ENCODE assay signal across 26 cellular contexts in the genomic region with DNA sequence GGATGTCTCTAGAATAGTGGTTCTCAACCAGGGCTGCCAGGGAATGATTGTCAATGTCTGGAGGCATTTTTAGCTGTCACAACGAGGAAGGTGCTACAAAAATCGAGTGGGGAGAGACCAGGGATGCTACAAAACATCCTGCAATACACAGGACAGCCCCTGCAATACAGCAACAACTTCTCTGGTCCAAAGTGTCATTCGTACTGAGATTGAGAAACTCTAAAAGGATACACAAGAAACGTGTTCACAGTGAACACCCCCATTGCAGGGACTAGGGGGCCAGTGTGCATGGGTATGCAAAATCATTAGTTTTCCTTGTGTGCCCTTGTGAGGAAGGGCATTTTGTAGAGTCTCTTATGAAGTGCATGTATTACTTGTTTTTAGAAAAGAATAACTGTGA.
DNase-seq lines count a peak whose midpoint lies in the region; ATAC-seq, FAIRE-seq and TF ChIP-seq lines count a peak whose summit lies in the region.
"Had no signal": no experiment of that assay in that cellular context is flagged by ENCODE, and none has a peak within 500 bp of the region (broad histone marks: within the 10 kb centered on the region; RNA-seq: fewer than 3 reads in every experiment).

No MANE protein-coding gene starts in this region.

- H3K79me1 ChIP-seq in H1 (ENCODE audit: low read depth, low read length), result no peaks in the 10 kb centered on the region

- H3K27me3 Mint-ChIP-seq in CD14-positive monocyte (ENCODE audit: low read depth in 3 of 3), result peaks cover 0 to 10% (median 6%) of the 10 kb centered on the region in 3 donors

- H3K36me3 Mint-ChIP-seq in CD14-positive monocyte, result no peaks in the 10 kb centered on the region
- H3K36me3 Mint-ChIP-seq: CD4-positive, alpha-beta memory T cell; CD4-positive, CD25-positive, alpha-beta regulatory T cell; CD8-positive, alpha-beta memory T cell had no signal

- no peak overlapping the region for H2BK120ac ChIP-seq in H1 (replicated peaks; ENCODE audit: low read depth, low read length)

- FAIRE-seq in H1 (lab: Jason Lieb, UNC), result no peak
- FAIRE-seq: A549, GM12878, GM12892, GM18507 had no signal

- no peak for TF ChIP-seq POLR2A in H1 (IDR thresholded peaks at IDR 0.05; ENCODE audit: control extremely low read depth in 1 of 2, low read depth in 2 of 2, low read length in 2 of 2)

- H4K20me1 ChIP-seq in H1 (replicated peaks in 1 of 2; ENCODE audit: control insufficient read depth in 1 of 2, insufficient read depth in 2 of 2, low read length in 2 of 2), result no peaks in the 10 kb centered on the region

- H4K8ac ChIP-seq in H1 (ENCODE audit: extremely low read depth, insufficient read depth, low read length), result no peak overlapping the region

- TF ChIP-seq EP300 in H1 (IDR thresholded peaks at IDR 0.05; ENCODE audit: borderline replicate concordance in 1 of 2, low read depth in 2 of 2, low read length in 2 of 2), result no peak

- H2BK20ac ChIP-seq in H1 (ENCODE audit: low read length), result no peak overlapping the region

- no peak overlapping the region for H3K9ac ChIP-seq in H1 (replicated peaks in 1 of 4; ENCODE audit: extremely low read depth in 1 of 4, low read depth in 3 of 4, low read length in 3 of 4)
- H3K9ac ChIP-seq: BLaER1 treated with 17β-estradiol and CSF1 and Interleukin-3, amounts not matched to agents 10 nM and 100 nM had no signal

- H3K56ac ChIP-seq in H1 (replicated peaks; ENCODE audit: insufficient read length, low read depth, low read length), result no peak overlapping the region

- no peaks in the 10 kb centered on the region for H3K79me2 ChIP-seq in H1 (ENCODE audit: control insufficient read depth in 1 of 2, insufficient read depth in 2 of 2, low read length in 2 of 2)

- H3K4me1 ChIP-seq in H1 (replicated peaks in 1 of 4; ENCODE audit: control insufficient read depth in 3 of 4, insufficient read depth in 4 of 4, low read length in 3 of 4), result peaks cover 4 to 19% (median 13%) of the 10 kb centered on the region in 4 experiments; a peak in 5 of 7 replicates

- H3K4me1 Mint-ChIP-seq in CD14-positive monocyte, result peaks cover 4% of the 10 kb centered on the region

- H3K23ac ChIP-seq in H1 (ENCODE audit: insufficient read length), result no peak overlapping the region

- no peak overlapping the region for H3K14ac ChIP-seq in H1 (ENCODE audit: insufficient read length)

- no peak overlapping the region for H2BK12ac ChIP-seq in H1 (ENCODE audit: low read depth, low read length)

- no peak overlapping the region for H3K18ac ChIP-seq in H1 (ENCODE audit: extremely low read depth, low read length)

- H2AFZ ChIP-seq in H1 (ENCODE audit: low read length), result no peak overlapping the region

- CTCF ChIA-PET in H1 (lab: Charles Lee; ENCODE audit: partially characterized antibody), result no interaction called here

- H2BK15ac ChIP-seq in H1 (ENCODE audit: low read length), result peak overlapping the region; percentile 63; the same call in 1 of the 2 replicates

- no peak overlapping the region for H3K4ac ChIP-seq in H1 (replicated peaks; ENCODE audit: insufficient read length, low read depth, low read length)

- H3K9me3 ChIP-seq in H1 (ENCODE audit: insufficient read depth in 2 of 2, low read depth in 1 of 2, low read length in 1 of 2), result no peaks in the 10 kb centered on the region
- H3K9me3 ChIP-seq: A549; BLaER1 treated with 17β-estradiol and CSF1 and Interleukin-3, amounts not matched to agents 10 nM and 100 nM had no signal

- H3K4me2 ChIP-seq in H1 (ENCODE audit: insufficient read depth in 1 of 2, low read depth in 2 of 2, low read length in 2 of 2), result no peak overlapping the region

- H3K27me3 ChIP-seq in H1 (replicated peaks in 1 of 4; ENCODE audit: control insufficient read depth in 3 of 4, extremely low read depth in 1 of 4, insufficient read depth in 3 of 4, low read length in 3 of 4), result no peaks in the 10 kb centered on the region; a peak in 1 of 7 replicates

- no peaks in the 10 kb centered on the region for H3K9me3 Mint-ChIP-seq in CD14-positive monocyte
- H3K9me3 Mint-ChIP-seq: CD4-positive, alpha-beta memory T cell; CD4-positive, CD25-positive, alpha-beta regulatory T cell; CD8-positive, alpha-beta memory T cell had no signal

- no peak for TF ChIP-seq RAD21 in H1 (IDR thresholded peaks at IDR 0.05 in 1 of 2, conservative IDR thresholded peaks at IDR 0.05 in 1 of 2; ENCODE audit: low read depth in 2 of 2, low read length in 2 of 2)

- no peak for TF ChIP-seq CTCF in CD14-positive monocyte (IDR thresholded peaks at IDR 0.05)
- no peak for TF ChIP-seq CTCF in H1 (IDR thresholded peaks at IDR 0.05; ENCODE audit: control extremely low read depth in 1 of 3, insufficient read depth in 1 of 3, low read depth in 1 of 3, low read length in 3 of 3)

- POLR2A ChIA-PET in H1 (lab: Charles Lee; ENCODE audit: partially characterized antibody), result no interaction called here

- no peaks in the 10 kb centered on the region for H3K23me2 ChIP-seq in H1 (ENCODE audit: low read depth, low read length)

- H3K4me3 Mint-ChIP-seq in CD14-positive monocyte, result no peak overlapping the region
- H3K4me3 Mint-ChIP-seq: B cell; CD4-positive, alpha-beta memory T cell; CD4-positive, CD25-positive, alpha-beta regulatory T cell; CD8-positive, alpha-beta memory T cell had no signal

- no peak overlapping the region for H4K5ac ChIP-seq in H1 (ENCODE audit: insufficient read length, low read depth, low read length)

- H3K27ac Mint-ChIP-seq in CD14-positive monocyte, result no peak overlapping the region
- H3K27ac Mint-ChIP-seq: B cell; CD4-positive, alpha-beta memory T cell; CD4-positive, CD25-positive, alpha-beta regulatory T cell had no signal

- ATAC-seq in Right ventricle myocardium inferior, result no peak
- no peak for ATAC-seq in GM19324 (IDR thresholded peaks at IDR 0.05; ENCODE audit: low FRiP score, unreplicated experiment)
- ATAC-seq in HG03139 (IDR thresholded peaks at IDR 0.05; ENCODE audit: unreplicated experiment), result no peak
- ATAC-seq: A549, GM12878 had no signal

- no peak overlapping the region for H2AK5ac ChIP-seq in H1 (ENCODE audit: low read depth, low read length)

- DNase-seq in cardiac septum (ENCODE audit: low spot score) (peak; percentile 10), Right ventricle myocardium inferior (ENCODE audit: missing footprints) (no peak), CD14-positive monocyte (ENCODE audit: low spot score) (peak; percentile 1), H1 (ENCODE audit: low read depth in 1 of 2, low spot score in 2 of 2) (no peak)
- DNase-seq: AML-193; CD4-positive, alpha-beta memory T cell; CD4-positive, CD25-positive, alpha-beta regulatory T cell; CD8-positive, alpha-beta memory T cell; COR-L47; DMS 273 treated with DMSO at 0.1 percent for 48 hours; DMS153; DMS53; DMS79; DND-41; EL; GDM1 had no signal

- H3K4me3 ChIP-seq in H1 (ENCODE audit: extremely low read depth in 1 of 4, insufficient read depth in 2 of 4, low read depth in 3 of 4, low read length in 4 of 4), result no peak overlapping the region
- H3K4me3 ChIP-seq: A549; BLaER1 treated with 17β-estradiol and CSF1 and Interleukin-3, amounts not matched to agents 10 nM and 100 nM; GM12878 had no signal

- H2BK5ac ChIP-seq in H1 (ENCODE audit: low read depth, low read length), result no peak overlapping the region

- intact Hi-C loops in cardiac septum (cut with DNase I) (no loop called here), Right ventricle myocardium inferior (cut with DNase I) (no loop called here), CD14-positive monocyte (cut with micrococcal nuclease) (no loop called here)

- H4K91ac ChIP-seq in H1 (replicated peaks; ENCODE audit: insufficient read length, low read length), result no peak overlapping the region

- H3K36me3 ChIP-seq in H1 (ENCODE audit: control insufficient read depth in 2 of 4, insufficient read depth in 4 of 4, low read length in 3 of 4), result no peaks in the 10 kb centered on the region
- H3K36me3 ChIP-seq: BLaER1 treated with 17β-estradiol and CSF1 and Interleukin-3, amounts not matched to agents 10 nM and 100 nM had no signal

- no peak overlapping the region for H3K27ac ChIP-seq in H1 (ENCODE audit: low read depth, low read length)
- H3K27ac ChIP-seq: 22Rv1; BLaER1 treated with 17β-estradiol and CSF1 and Interleukin-3, amounts not matched to agents 10 nM and 100 nM; C4-2B had no signal

- 63% methylated on average over 4 of the region's 4 CpGs; no CpG with 5 or more reads in 1 of the 2 experiments for WGBS in H1 (ENCODE audit: extremely low coverage in 1 of 2, insufficient coverage in 1 of 2, insufficient read length in 1 of 2, insufficient replicate concordance in 2 of 2, low coverage in 1 of 2, low lambda C conversion rate in 2 of 2, missing lambda C conversion rate in 1 of 2), 2 experiments

TF ChIP-seq in H1, 55 proteins besides CTCF, POLR2A, EP300 and RAD21:
- TF ChIP-seq YY1 (IDR thresholded peaks at IDR 0.05; ENCODE audit: low read depth, low read length) (no peak), PHF8 (conservative IDR thresholded peaks at IDR 0.05; ENCODE audit: low read depth, low read length) (no peak), BRCA1 (IDR thresholded peaks at IDR 0.05; ENCODE audit: low read depth, low read length) (no peak), ASH2L (IDR thresholded peaks at IDR 0.05; ENCODE audit: low read length) (no peak), ZNF274 (IDR thresholded peaks at IDR 0.05; ENCODE audit: borderline replicate concordance, extremely low read depth, low read length) (no peak), CHD1 (IDR thresholded peaks at IDR 0.05; ENCODE audit: low read depth, low read length) (no peak), NANOG (IDR thresholded peaks at IDR 0.05; ENCODE audit: insufficient read depth, low read depth, low read length, poor library complexity, severe bottlenecking) (no peak), RFX5 (IDR thresholded peaks at IDR 0.05; ENCODE audit: borderline replicate concordance, low read depth, low read length) (no peak)
- TF ChIP-seq, protein P1, sequence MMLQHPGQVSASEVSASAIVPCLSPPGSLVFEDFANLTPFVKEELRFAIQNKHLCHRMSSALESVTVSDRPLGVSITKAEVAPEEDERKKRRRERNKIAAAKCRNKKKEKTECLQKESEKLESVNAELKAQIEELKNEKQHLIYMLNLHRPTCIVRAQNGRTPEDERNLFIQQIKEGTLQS (IDR thresholded peaks at IDR 0.05; ENCODE audit: insufficient read depth, low read depth, low read length), result no peak
TF ChIP-seq in H1: peak in this region for 0.

Comparison
In these comparisons a context has a peak if more than half of its experiments do, and no peak if none do; other contexts are left out.
1. DNase-seq: peak in cardiac septum (single experiment) and CD14-positive monocyte (single experiment); none in Right ventricle myocardium inferior (single experiment) and H1 (0 of 2).